In the genomic region with DNA sequence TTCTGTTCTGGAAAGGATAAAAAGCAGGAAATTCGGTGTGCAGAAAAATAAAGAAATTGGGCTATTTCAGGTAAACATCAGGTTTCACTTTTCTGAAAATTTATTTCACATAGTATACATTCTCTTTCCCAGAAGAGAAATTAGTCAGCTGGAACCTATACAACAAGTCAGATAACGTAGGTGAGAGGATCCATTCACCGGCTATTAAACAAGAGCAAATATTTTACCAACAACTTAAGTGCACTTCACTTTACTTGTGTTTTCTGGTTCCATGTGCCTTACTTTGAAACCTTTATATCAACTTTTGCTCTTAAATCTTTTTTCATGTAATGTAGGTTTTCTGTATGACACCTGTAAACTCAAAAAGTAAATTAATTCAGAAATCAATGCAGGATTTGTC, we compare ENCODE assay signal across 28 cellular contexts.
"Had no signal": no experiment of that assay in that cellular context is flagged by ENCODE, and none has a peak within 500 bp of the region (broad histone marks: within the 10 kb centered on the region; RNA-seq: fewer than 3 reads in every experiment).

No MANE protein-coding gene starts in this region.

- ATAC-seq: left colon; natural killer cell; right cardiac atrium; sciatic nerve; stimulated activated naive B cell treated with anti-CD40 and anti-IgM and Interleukin-4, amounts not matched to agents 10 μg/mL and 1 μg/mL and 100 μg/mL, for 72 hours; stimulated activated naive CD8-positive, alpha-beta T cell treated with anti-CD3 and anti-CD28 coated beads, Interleukin-15, Interleukin-2, amounts not matched to agents 100 U/mL and 50 U/mL, for 24 hours had no signal

- H3K36me3 ChIP-seq: left ventricle myocardium inferior, ovary, prostate gland, stomach, thyroid gland, transverse colon, upper lobe of left lung, vagina had no signal

- H3K36me3 Mint-ChIP-seq: immature natural killer cell; mesothelial cell of epicardium; naive B cell; stimulated activated naive B cell treated with anti-CD40 and anti-IgM and Interleukin-4, amounts not matched to agents 10 μg/mL and 1 μg/mL and 100 μg/mL, for 72 hours had no signal

- H3K27ac Mint-ChIP-seq: immature natural killer cell; mesothelial cell of epicardium; naive B cell; natural killer cell; nephron progenitor cell; stimulated activated naive B cell treated with anti-CD40 and anti-IgM and Interleukin-4, amounts not matched to agents 10 μg/mL and 1 μg/mL and 100 μg/mL, for 72 hours had no signal

- H3K4me3 ChIP-seq: left ventricle myocardium inferior, lung, ovary, prostate gland, skin epidermis, stomach, testis, thyroid gland, transverse colon, upper lobe of left lung, vagina had no signal

- H3K27me3 ChIP-seq: ovary, stomach, testis, thyroid gland, transverse colon, upper lobe of left lung, vagina had no signal

- DNase-seq: immature natural killer cell; kidney; left colon; left ventricle myocardium inferior; mesendoderm; naive B cell; natural killer cell; nephron progenitor cell; ovary; retina; right cardiac atrium; stimulated activated CD4-positive, alpha-beta T cell treated with anti-CD3 and anti-CD28 coated beads, Interleukin-12 subunit alpha, Interleukin-12 subunit beta, amount 100 ng/mL, for 4 hours; stimulated activated CD4-positive, alpha-beta T cell treated with anti-CD3 and anti-CD28 coated beads, Interleukin-15, amount 100 ng/mL, for 24 hours; stimulated activated CD4-positive, alpha-beta T cell treated with anti-CD3 and anti-CD28 coated beads, Interleukin-2, amount 100 ng/mL, for 24 hours; stimulated activated CD4-positive, alpha-beta T cell treated with anti-CD3 and anti-CD28 coated beads, Interleukin-4, amount 100 ng/mL, for 1 hour; stimulated activated naive B cell treated with anti-CD40 and anti-IgM and Interleukin-4, amounts not matched to agents 10 μg/mL and 1 μg/mL and 100 μg/mL, for 72 hours; stimulated activated naive CD8-positive, alpha-beta T cell treated with anti-CD3 and anti-CD28 coated beads, Interleukin-15, Interleukin-2, amounts not matched to agents 100 U/mL and 50 U/mL, for 24 hours; stomach; testis; thyroid gland; transverse colon; upper lobe of left lung had no signal

- H3K9me3 ChIP-seq: ovary, prostate gland, testis, thyroid gland, transverse colon, vagina had no signal

- H3K4me1 Mint-ChIP-seq: immature natural killer cell; mesothelial cell of epicardium; naive B cell; natural killer cell; nephron progenitor cell; stimulated activated naive B cell treated with anti-CD40 and anti-IgM and Interleukin-4, amounts not matched to agents 10 μg/mL and 1 μg/mL and 100 μg/mL, for 72 hours had no signal

- H3K27ac ChIP-seq: left ventricle myocardium inferior, ovary, prostate gland, skin epidermis, stomach, testis, thyroid gland, transverse colon, upper lobe of left lung, vagina had no signal

- H3K9me3 Mint-ChIP-seq: nephron progenitor cell had no signal

- H3K27me3 Mint-ChIP-seq: naive B cell; stimulated activated naive B cell treated with anti-CD40 and anti-IgM and Interleukin-4, amounts not matched to agents 10 μg/mL and 1 μg/mL and 100 μg/mL, for 72 hours had no signal

- H3K4me1 ChIP-seq: prostate gland, stomach, testis, thyroid gland, transverse colon, vagina had no signal

- H3K4me3 Mint-ChIP-seq: immature natural killer cell; mesothelial cell of epicardium; naive B cell; natural killer cell; nephron progenitor cell; stimulated activated naive B cell treated with anti-CD40 and anti-IgM and Interleukin-4, amounts not matched to agents 10 μg/mL and 1 μg/mL and 100 μg/mL, for 72 hours had no signal
